Comparison of ENCODE assay signal across 19 cellular contexts in the genomic region with DNA sequence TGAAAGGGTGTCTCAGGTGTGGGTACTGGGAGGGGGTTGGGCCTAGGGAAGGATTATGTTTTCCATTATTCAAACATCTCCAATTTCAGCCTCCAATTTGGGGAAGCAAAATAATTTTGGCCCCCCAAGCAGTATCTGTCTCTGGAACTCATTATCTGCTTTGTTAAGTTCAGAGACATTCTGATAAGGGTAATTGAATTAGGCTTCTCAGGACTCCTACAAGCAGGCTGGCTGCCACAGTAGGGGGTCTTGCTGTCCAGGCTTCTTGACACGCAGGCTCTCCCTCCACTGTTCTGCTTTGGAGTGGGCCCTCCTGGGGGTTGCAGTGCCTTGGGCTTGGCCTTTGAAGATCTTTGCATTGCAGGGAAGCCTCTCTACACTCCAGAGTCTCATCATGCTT.
"Had no signal": no experiment of that assay in that cellular context is flagged by ENCODE, and none has a peak within 500 bp of the region (broad histone marks: within the 10 kb centered on the region; RNA-seq: fewer than 3 reads in every experiment).

No MANE protein-coding gene starts in this region.

- H3K4me3 ChIP-seq: adrenal gland, coronary artery, heart left ventricle, lower lobe of right lung, tibial nerve, uterus had no signal

- H3K27me3 ChIP-seq: adrenal gland, heart left ventricle, tibial nerve, uterus had no signal

- H3K4me1 ChIP-seq: adrenal gland, heart left ventricle, lower lobe of right lung, tibial nerve, uterus had no signal

- DNase-seq: activated CD4-positive, alpha-beta T cell treated with anti-CD3 and anti-CD28 coated beads for 1 hour; activated CD4-positive, alpha-beta T cell treated with anti-CD3 and anti-CD28 coated beads, Interleukin-2, amount 50 U/mL, for 1 hour; activated CD8-positive, alpha-beta memory T cell treated with anti-CD3 and anti-CD28 coated beads, Interleukin-2, amount 50 U/mL, for 48 hours; activated naive CD4-positive, alpha-beta T cell; activated T-cell treated with anti-CD3 and anti-CD28 coated beads, Interleukin-2, amount 50 U/mL, for 4 hours; adrenal gland; heart left ventricle; kidney; lower lobe of right lung; naive thymus-derived CD4-positive, alpha-beta T cell; occipital lobe; small intestine; stimulated activated CD4-positive, alpha-beta T cell treated with anti-CD3 and anti-CD28 coated beads, Interleukin-2, amount 100 ng/mL, for 24 hours; stimulated activated naive CD8-positive, alpha-beta T cell treated with anti-CD3 and anti-CD28 coated beads, Interleukin-15, amount 100 ng/mL, for 72 hours; uterus; WERI-Rb-1 had no signal

- H3K36me3 ChIP-seq: adrenal gland, heart left ventricle, lower lobe of right lung, tibial nerve, uterus, WERI-Rb-1 had no signal

- H3K9me3 ChIP-seq: adrenal gland, lower lobe of right lung, tibial nerve, uterus had no signal

- H3K27ac ChIP-seq: adrenal gland, coronary artery, epithelial cell of prostate, heart left ventricle, lower lobe of right lung, tibial nerve, uterus, WERI-Rb-1 had no signal
